8 cellular contexts compared by ENCODE assay signal in genomic region chr3:155701882-155702465, GRCh38. TPM values are rescaled to one million over a fixed set of nuclear protein-coding genes. Genes with fewer than 3 reads are reported as not detected.
DNase-seq lines count a peak whose midpoint lies in the region; ATAC-seq and TF ChIP-seq lines count a peak whose summit lies in the region.

No MANE protein-coding gene starts in this region.

- H3K9ac ChIP-seq in mammary epithelial cell (ENCODE audit: insufficient read depth, low read length), result no peak overlapping the region

- CTCF ChIA-PET in AG04449 (lab: Yijun Ruan, JAX) (interaction anchor here (0.6 to 7.1 kb wide), 36 partner anchors 9 to 1367 kb away, joined by 3 to 298 read pairs (median 4); no protein-coding TSS in a partner anchor), mammary epithelial cell (lab: Charles Lee; ENCODE audit: low non-redundant PET) (interaction anchor here (0.6 to 1.4 kb wide), 8 partner anchors 39 to 383 kb away, joined by 4 to 45 read pairs (median 6); no protein-coding TSS in a partner anchor)

- H3K9me3 ChIP-seq in mammary epithelial cell (replicated peaks; ENCODE audit: insufficient read depth, low read length) (no peaks in the 10 kb centered on the region), aorta (ENCODE audit: control insufficient read depth, low read length) (no peaks in the 10 kb centered on the region)

- no peak overlapping the region for H2AFZ ChIP-seq in mammary epithelial cell (ENCODE audit: low read depth, low read length)

- intact Hi-C loops in mammary epithelial cell (cut with micrococcal nuclease), result loop anchor here (1.0 kb wide), 3 partner anchors 290 to 349 kb away; no protein-coding TSS in a partner anchor
- intact Hi-C loops in aorta (cut with DNase I), result loop anchor here (2.0 to 10.0 kb wide), 3 partner anchors 349 to 1365 kb away; no protein-coding TSS in a partner anchor

- in situ Hi-C loops in mammary epithelial cell (cut with MboI; ENCODE audit: low sequenced_read_pairs in 2 of 2), result loop anchor here (5.0 to 10.0 kb wide), 2 partner anchors 320 to 347 kb away; no protein-coding TSS in a partner anchor

- H3K79me2 ChIP-seq in mammary epithelial cell (ENCODE audit: insufficient read depth, low read length), result no peaks in the 10 kb centered on the region

- TF ChIP-seq CTCF in AG04449 (IDR thresholded peaks at IDR 0.05; ENCODE audit: insufficient read depth, low read length, missing control alignments) (peak; percentile 25), mammary epithelial cell (conservative IDR thresholded peaks at IDR 0.05 in 1 of 2, IDR thresholded peaks at IDR 0.05 in 1 of 2; ENCODE audit: extremely low read depth in 1 of 2, insufficient read depth in 1 of 2, low read depth in 1 of 2, low read length in 2 of 2) (peak; percentile 54 to 61)

- H3K27me3 ChIP-seq in mammary epithelial cell (ENCODE audit: insufficient read depth, low read length) (no peaks in the 10 kb centered on the region), aorta (ENCODE audit: control insufficient read depth in 1 of 2, insufficient read depth in 2 of 2, low read length in 1 of 2) (no peaks in the 10 kb centered on the region)

- peak; percentile 71 for ATAC-seq in GM18519 (IDR thresholded peaks at IDR 0.05; ENCODE audit: low FRiP score, unreplicated experiment)
- peak; percentile 72 for ATAC-seq in aorta (ENCODE audit: low FRiP score)

- H3K36me3 ChIP-seq in mammary epithelial cell (ENCODE audit: insufficient read depth, low read length) (no peaks in the 10 kb centered on the region), aorta (ENCODE audit: control insufficient read depth in 1 of 2, insufficient read depth in 2 of 2, low read length in 1 of 2) (no peaks in the 10 kb centered on the region)

- no TSS peak for BruUV-seq in mammary epithelial cell (replicated peaks; lab: Mats Ljungman, UMichigan)

- dilution Hi-C loops in mammary epithelial cell (cut with HindIII; ENCODE audit: low sequenced_read_pairs), result loop anchor here (25.0 kb wide), 1 partner anchor 315 kb away; no protein-coding TSS in a partner anchor

- H4K20me1 ChIP-seq in mammary epithelial cell (ENCODE audit: insufficient read depth, low read length), result no peaks in the 10 kb centered on the region

- 13% methylated on average over 5 of the region's 5 CpGs for WGBS in mammary epithelial cell (ENCODE audit: low coverage, missing lambda C conversion rate)
- 31 to 33% methylated on average over 5 of the region's 5 CpGs for WGBS in aorta, 2 donors

- POLR2A ChIA-PET in AG04449 (lab: Yijun Ruan, JAX), result no interaction called here

- H3K27ac ChIP-seq in mammary epithelial cell (ENCODE audit: insufficient read depth, low read depth, low read length) (no peak overlapping the region), aorta (ENCODE audit: low read depth in 1 of 2, low read length in 2 of 2) (no peak overlapping the region)

- H3K4me1 ChIP-seq in mammary epithelial cell (ENCODE audit: insufficient read depth, low read length) (peaks cover 22% of the 10 kb centered on the region), aorta (ENCODE audit: control insufficient read depth in 1 of 2, insufficient read depth in 2 of 2, low read length in 2 of 2) (no peaks in the 10 kb centered on the region)

- H3K4me2 ChIP-seq in mammary epithelial cell (ENCODE audit: insufficient read depth, low read depth, low read length), result no peak overlapping the region

- DNase-seq in AG04449 (ENCODE audit: low read depth, low spot score) (peak; percentile 3), HT1080 (ENCODE audit: low read depth) (peak; percentile 60), NCI-H82 (lab: John Stamatoyannopoulos, UW) (peak; percentile 91), mammary epithelial cell (peak; percentile 32), kidney tubule cell (ENCODE audit: low spot score) (peak; percentile 66), aorta (no peak), islet precursor cell (no peak)

- no peak overlapping the region for H3K4me3 ChIP-seq in AG04449 (ENCODE audit: low read depth, low read length)
- no peak overlapping the region for H3K4me3 ChIP-seq in mammary epithelial cell (replicated peaks in 1 of 3; ENCODE audit: insufficient read depth in 1 of 3, low read depth in 2 of 3, low read length in 3 of 3)
- no peak overlapping the region for H3K4me3 ChIP-seq in aorta (ENCODE audit: low read length in 2 of 2)

RNA-seq across cellular contexts. Expression of gene PLCH1, which starts 42.9 kb away (rescaled TPM):
- 0.37 and 0.53 TPM in 2 replicates for total RNA-seq in HT1080 (2014; rRNA removed; shearing (Covaris generic))
- 0.42 and 0.58 TPM in 2 replicates for polyA plus RNA-seq in HT1080 (2015; cell fraction: cytosol; rRNA removed)
- polyA plus RNA-seq in HT1080 (2015; cell fraction: nucleus; rRNA removed), result 0.62 and 1.3 TPM in 2 replicates
- total RNA-seq in mammary epithelial cell (1 to 10 TPM in 1 of 2 donors, under 1 TPM in 1; 0.28 to 4.3 TPM), aorta (under 1 TPM in 1 of 2 donors, not detected in 1; 0.57 TPM)
- polyA plus RNA-seq in mammary epithelial cell (0.42 TPM), aorta (under 1 TPM in 1 of 2 donors, not detected in 1; 0.08 TPM)
- 7.7 TPM for polyA minus RNA-seq in mammary epithelial cell

Comparison
In these comparisons a context has a peak if more than half of its experiments do, and no peak if none do; other contexts are left out.
1. DNase-seq: peak in AG04449 (single experiment), HT1080 (single experiment), NCI-H82 (single experiment), mammary epithelial cell (single experiment) and kidney tubule cell (single experiment); none in aorta (0 of 2) and islet precursor cell (single experiment).